Comparison of ENCODE assay signal across 8 cellular contexts in genomic region chr17:78922876-78923498, GRCh38. TPM values are rescaled to one million over a fixed set of nuclear protein-coding genes. Genes with fewer than 3 reads are reported as not detected.
DNase-seq lines count a peak whose midpoint lies in the region; ATAC-seq and TF ChIP-seq lines count a peak whose summit lies in the region.

No MANE protein-coding gene starts in this region.

- H3K4me3 ChIP-seq in Caco-2 (ENCODE audit: low read depth, low read length) (0 out of 2 replicates have a peak overlapping the region, but pooled peaks have one; percentile 80), fibroblast of pulmonary artery (replicated peaks; ENCODE audit: low read depth, low read length) (peak overlapping the region; percentile 84), psoas muscle (peak overlapping the region; percentile 70)

- H3K4me3 Mint-ChIP-seq in Caco-2 (ENCODE audit: unreplicated experiment) = peak overlapping the region; percentile 90
- no peak overlapping the region for H3K4me3 Mint-ChIP-seq in activated CD4-positive, alpha-beta memory T cell treated with anti-CD3 and anti-CD28 coated beads for 36 hours

- H3K4me1 Mint-ChIP-seq in Caco-2 (ENCODE audit: low read depth, unreplicated experiment) = peaks cover 30% of the 10 kb centered on the region
- peaks cover 10% of the 10 kb centered on the region for H3K4me1 Mint-ChIP-seq in activated CD4-positive, alpha-beta memory T cell treated with anti-CD3 and anti-CD28 coated beads for 36 hours (ENCODE audit: low read depth)

- intact Hi-C loops in Caco-2 (cut with micrococcal nuclease; ENCODE audit: unreplicated experiment) = loop anchor here (5.0 kb wide), 2 partner anchors 39 to 56 kb away; no protein-coding TSS in a partner anchor
- intact Hi-C loops in psoas muscle (cut with DNase I) = no loop called here
- intact Hi-C loops in activated CD4-positive, alpha-beta memory T cell treated with anti-CD3 and anti-CD28 coated beads for 36 hours (cut with micrococcal nuclease) = loop anchor here (5.0 to 10.0 kb wide), 2 partner anchors 36 to 58 kb away; no protein-coding TSS in a partner anchor

- 54 to 75% (median 54%) methylated on average over 9 of the region's 11 CpGs for WGBS in psoas muscle, 3 donors

- no peak overlapping the region for H3K27ac ChIP-seq in psoas muscle

- no peak for TF ChIP-seq CTCF in Caco-2 (IDR thresholded peaks at IDR 0.05; ENCODE audit: insufficient read depth in 1 of 2, low read depth in 1 of 2, low read length in 1 of 2, severe bottlenecking in 1 of 2, unreplicated experiment in 1 of 2)
- no peak for TF ChIP-seq CTCF in fibroblast of pulmonary artery (IDR thresholded peaks at IDR 0.05; ENCODE audit: low read length, missing control alignments)
- no peak for TF ChIP-seq CTCF in psoas muscle (IDR thresholded peaks at IDR 0.05)

- no peaks in the 10 kb centered on the region for H3K9me3 ChIP-seq in Caco-2
- no peaks in the 10 kb centered on the region for H3K9me3 ChIP-seq in psoas muscle

- no peak for DNase-seq in Caco-2
- DNase-seq in SIG-M5 (lab: John Stamatoyannopoulos, UW) = peak; percentile 26
- no peak for DNase-seq in fibroblast of pulmonary artery (ENCODE audit: low read depth)
- DNase-seq in psoas muscle = peak in 1 of 2 donors; percentile 50
- no peak for DNase-seq in NCI-H345 (lab: John Stamatoyannopoulos, UW)
- no peak for DNase-seq in activated CD4-positive, alpha-beta memory T cell treated with anti-CD3 and anti-CD28 coated beads for 36 hours
- no peak for DNase-seq in HPDE6-E6E7 (ENCODE audit: extremely low spot score)

- peak overlapping the region; percentile 85 for H3K27ac Mint-ChIP-seq in Caco-2 (ENCODE audit: unreplicated experiment)
- no peak overlapping the region for H3K27ac Mint-ChIP-seq in activated CD4-positive, alpha-beta memory T cell treated with anti-CD3 and anti-CD28 coated beads for 36 hours

- H3K27me3 ChIP-seq in Caco-2 (replicated peaks; ENCODE audit: control insufficient read depth, insufficient read depth, low read length) (no peaks in the 10 kb centered on the region), psoas muscle (ENCODE audit: insufficient read depth in 3 of 3, low read length in 2 of 3) (peaks cover 0 to 11% (median 2%) of the 10 kb centered on the region in 3 donors)

- H3K36me3 Mint-ChIP-seq in Caco-2 (ENCODE audit: insufficient read depth, unreplicated experiment) = peaks cover 37% of the 10 kb centered on the region
- no peaks in the 10 kb centered on the region for H3K36me3 Mint-ChIP-seq in activated CD4-positive, alpha-beta memory T cell treated with anti-CD3 and anti-CD28 coated beads for 36 hours

- H3K36me3 ChIP-seq in Caco-2 (ENCODE audit: control insufficient read depth, insufficient read depth, low read length) = peaks cover 2% of the 10 kb centered on the region; the same call in 1 of the 2 replicates
- no peaks in the 10 kb centered on the region for H3K36me3 ChIP-seq in psoas muscle (ENCODE audit: insufficient read depth in 1 of 2, low read depth in 1 of 2)

- H3K4me1 ChIP-seq in Caco-2 = peaks cover 27% of the 10 kb centered on the region
- peaks cover 11% of the 10 kb centered on the region for H3K4me1 ChIP-seq in psoas muscle

- CTCF ChIA-PET in Caco-2 (lab: Charles Lee) = interaction anchor here (0.5 to 1.1 kb wide), 6 partner anchors 8 to 72 kb away, joined by 3 to 5 read pairs (median 4); no protein-coding TSS in a partner anchor
- CTCF ChIA-PET in activated CD4-positive, alpha-beta memory T cell treated with anti-CD3 and anti-CD28 coated beads for 36 hours (lab: Charles Lee) = interaction anchor here (0.7 to 0.9 kb wide), 2 partner anchors 48 to 57 kb away, joined by 3 to 4 read pairs; no protein-coding TSS in a partner anchor

- ATAC-seq in psoas muscle = no peak
- no peak for ATAC-seq in GM18520 (IDR thresholded peaks at IDR 0.05; ENCODE audit: unreplicated experiment)

- no peaks in the 10 kb centered on the region for H3K9me3 Mint-ChIP-seq in Caco-2 (ENCODE audit: unreplicated experiment)
- no peaks in the 10 kb centered on the region for H3K9me3 Mint-ChIP-seq in activated CD4-positive, alpha-beta memory T cell treated with anti-CD3 and anti-CD28 coated beads for 36 hours

- POLR2A ChIA-PET in Caco-2 (lab: Charles Lee) = interaction anchor here (0.6 to 1.1 kb wide), 3 partner anchors 24 to 49 kb away, joined by 3 to 4 read pairs (median 4); no protein-coding TSS in a partner anchor
- POLR2A ChIA-PET in activated CD4-positive, alpha-beta memory T cell treated with anti-CD3 and anti-CD28 coated beads for 36 hours (lab: Charles Lee) = no interaction called here

- H3K27me3 Mint-ChIP-seq in Caco-2 (ENCODE audit: insufficient read depth, unreplicated experiment) = peaks cover 2% of the 10 kb centered on the region
- peaks cover 15% of the 10 kb centered on the region for H3K27me3 Mint-ChIP-seq in activated CD4-positive, alpha-beta memory T cell treated with anti-CD3 and anti-CD28 coated beads for 36 hours

- no TSS peak for BruUV-seq in Caco-2 (replicated peaks; lab: Mats Ljungman, UMichigan)

RNA-seq across cellular contexts. Expression of gene TIMP2, which starts 2.2 kb away (rescaled TPM):
- 63.8 and 70.1 TPM in 2 replicates for total RNA-seq in Caco-2 (2022)
- total RNA-seq in psoas muscle = 10 to 100 TPM; 18.5 to 53.6 (median 25.2) TPM
- 10 to 100 TPM; 10.3 to 12.7 (median 10.6) TPM for polyA plus RNA-seq in psoas muscle
- 1 to 10 TPM; 1.1 TPM for total RNA-seq in activated CD4-positive, alpha-beta memory T cell treated with anti-CD3 and anti-CD28 coated beads for 36 hours

RNA-seq across cellular contexts. Expression of gene CEP295NL, which starts 20.0 kb away (rescaled TPM):
- 1.7 and 2.0 TPM in 2 replicates for total RNA-seq in Caco-2 (2022)
- under 1 TPM; 0.19 to 0.52 (median 0.43) TPM for total RNA-seq in psoas muscle
- polyA plus RNA-seq in psoas muscle = under 1 TPM in 1 of 3 donors, not detected in 2; 0.04 TPM
- total RNA-seq in activated CD4-positive, alpha-beta memory T cell treated with anti-CD3 and anti-CD28 coated beads for 36 hours = not detected

RNA-seq across cellular contexts. Expression of gene LGALS3BP, which starts 56.7 kb away (rescaled TPM):
- total RNA-seq in Caco-2 (2022) (65.4 and 68.1 TPM in 2 replicates), psoas muscle (10 to 100 TPM; 12.9 to 35.5 (median 22.0) TPM)
- 10 to 100 TPM in 1 of 3 donors, 1 to 10 TPM in 2; 8.9 to 14.9 (median 8.9) TPM for polyA plus RNA-seq in psoas muscle
- total RNA-seq in activated CD4-positive, alpha-beta memory T cell treated with anti-CD3 and anti-CD28 coated beads for 36 hours = 10 to 100 TPM; 48.0 to 49.5 TPM

Comparison
In these comparisons a context has a peak if more than half of its experiments do, and no peak if none do; other contexts are left out.
1. RNA of gene TIMP2, which starts 2.2 kb away (total RNA-seq): 63.8 to 70.1 TPM in Caco-2 and 18.5 to 53.6 TPM in psoas muscle; 1.1 TPM in activated CD4-positive, alpha-beta memory T cell treated with anti-CD3 and anti-CD28 coated beads for 36 hours; every median in the first group is over 4 times any median in the second.
2. intact Hi-C loops: an anchor here in Caco-2 (5.0 kb wide) and activated CD4-positive, alpha-beta memory T cell treated with anti-CD3 and anti-CD28 coated beads for 36 hours (5.0 to 10.0 kb wide); none called in psoas muscle.
3. Peak in every context shown above with its lines, with median percentiles within 50 percentile points of each other: H3K4me3 ChIP-seq.